ENCODE assay signal across 8 cellular contexts in the genomic region with DNA sequence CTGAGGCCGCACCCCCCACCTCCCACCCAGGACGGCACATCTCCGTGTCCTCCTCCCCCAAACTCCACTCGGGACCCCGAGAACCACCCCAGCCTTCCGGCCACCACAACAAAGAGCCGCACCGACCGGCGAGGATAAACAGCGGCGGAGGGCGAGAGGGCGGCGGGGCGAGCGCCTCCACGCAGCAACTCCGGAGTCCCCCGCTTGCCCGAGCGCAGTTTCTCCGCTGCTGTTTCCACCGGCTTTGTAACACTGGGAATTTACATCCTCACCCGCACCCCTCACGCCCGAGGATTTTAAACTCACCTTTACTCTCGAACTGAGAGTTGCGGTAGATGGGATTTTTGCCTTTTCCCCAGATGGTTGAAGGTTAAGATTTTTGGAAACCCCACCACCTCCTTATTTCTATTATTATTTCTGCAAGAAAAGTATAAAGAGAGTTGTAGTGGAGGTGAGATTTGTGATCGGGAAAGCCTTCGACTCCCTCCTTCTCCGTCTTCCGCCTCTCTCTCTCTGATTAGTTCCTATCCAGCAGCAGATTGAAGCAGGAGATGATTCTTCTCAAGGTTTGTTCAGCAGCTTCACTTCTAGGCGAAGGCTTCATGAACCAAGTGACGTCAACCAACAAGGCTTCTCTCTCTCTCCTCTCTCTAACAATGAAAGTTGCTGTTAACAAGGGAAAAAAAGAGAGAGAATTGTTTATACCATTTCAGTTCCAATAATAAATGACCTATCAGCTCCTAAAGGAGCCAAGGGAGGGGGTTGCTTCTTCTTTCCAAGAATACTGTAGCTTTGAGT. TPM values are rescaled to one million over a fixed set of nuclear protein-coding genes. Genes with fewer than 3 reads are reported as not detected.
DNase-seq lines count a peak whose midpoint lies in the region; ATAC-seq and TF ChIP-seq lines count a peak whose summit lies in the region.

Gene BAZ2B, minus strand, starts transcription at position 613 of the 798 bp plus-strand sequence. CDS start 137,829 bp downstream, outside the sequence.

- no peaks in the 10 kb centered on the region for H3K9me3 ChIP-seq in CD4-positive, CD25-positive, alpha-beta regulatory T cell (ENCODE audit: control insufficient read depth in 2 of 2, low read length in 2 of 2)
- H3K9me3 ChIP-seq in mucosa of descending colon = no peaks in the 10 kb centered on the region

- no peaks in the 10 kb centered on the region for H3K36me3 Mint-ChIP-seq in CD4-positive, CD25-positive, alpha-beta regulatory T cell
- H3K36me3 Mint-ChIP-seq in activated T-helper 1 cell treated with anti-CD3 and anti-CD28 coated beads, Interleukin-12 subunit alpha, Interleukin-12 subunit beta, Interleukin-2, Interleukin-4 antibody, amounts not matched to agents 30 ng/mL and 10 ng/mL and 1 ng/mL, durations not matched to agents 14 hours and 24 hours and 36 hours (ENCODE audit: low read depth) = no peaks in the 10 kb centered on the region

- H3K4me1 ChIP-seq in CD4-positive, CD25-positive, alpha-beta regulatory T cell (ENCODE audit: control insufficient read depth, insufficient read depth, low read length, poor library complexity, severe bottlenecking) = peaks cover 20% of the 10 kb centered on the region
- peaks cover 19% of the 10 kb centered on the region for H3K4me1 ChIP-seq in mucosa of descending colon (ENCODE audit: low read depth)

- peak within 1 kb of the TSS; percentile 88 to 95 (median 92) for H3K4me3 Mint-ChIP-seq in CD4-positive, CD25-positive, alpha-beta regulatory T cell
- H3K4me3 Mint-ChIP-seq in activated T-helper 1 cell treated with anti-CD3 and anti-CD28 coated beads, Interleukin-12 subunit alpha, Interleukin-12 subunit beta, Interleukin-2, Interleukin-4 antibody, amounts not matched to agents 30 ng/mL and 10 ng/mL and 1 ng/mL, durations not matched to agents 14 hours and 24 hours and 36 hours = peak within 1 kb of the TSS; percentile 83

- H3K27ac ChIP-seq in CD4-positive, CD25-positive, alpha-beta regulatory T cell (ENCODE audit: insufficient read depth, low read length, poor library complexity, severe bottlenecking) = peak within 1 kb of the TSS; percentile 23
- peak within 1 kb of the TSS; percentile 97 for H3K27ac ChIP-seq in substantia nigra (ENCODE audit: low read depth, low read length, poor library complexity, severe bottlenecking)

- H3K27me3 Mint-ChIP-seq in CD4-positive, CD25-positive, alpha-beta regulatory T cell = peaks cover 32% of the 10 kb centered on the region
- H3K27me3 Mint-ChIP-seq in activated T-helper 1 cell treated with anti-CD3 and anti-CD28 coated beads, Interleukin-12 subunit alpha, Interleukin-12 subunit beta, Interleukin-2, Interleukin-4 antibody, amounts not matched to agents 30 ng/mL and 10 ng/mL and 1 ng/mL, durations not matched to agents 14 hours and 24 hours and 36 hours (ENCODE audit: insufficient read depth) = peaks cover 32% of the 10 kb centered on the region

- no peak for TF ChIP-seq CTCF in mucosa of descending colon (IDR thresholded peaks at IDR 0.05)

- intact Hi-C loops in activated T-helper 1 cell treated with anti-CD3 and anti-CD28 coated beads, Interleukin-12 subunit alpha, Interleukin-12 subunit beta, Interleukin-2, Interleukin-4 antibody, amounts not matched to agents 30 ng/mL and 10 ng/mL and 1 ng/mL, durations not matched to agents 14 hours and 24 hours and 36 hours (cut with micrococcal nuclease) = loop anchor here (1.0 to 10.0 kb wide), 4 partner anchors 96 to 329 kb away; partner anchors contain the start of genes MARCHF7 and WDSUB1
- intact Hi-C loops in mucosa of descending colon (cut with DNase I, micrococcal nuclease) = loop anchor here in 1 of 2 donors (10.0 kb wide), 1 partner anchor 99 kb away; the partner anchor contains the start of gene MARCHF7

- peaks cover 11% of the 10 kb centered on the region for H3K27me3 ChIP-seq in CD4-positive, CD25-positive, alpha-beta regulatory T cell (ENCODE audit: control insufficient read depth, insufficient read depth, low read length)

- H3K4me1 Mint-ChIP-seq in CD4-positive, CD25-positive, alpha-beta regulatory T cell = peaks cover 5 to 14% (median 8%) of the 10 kb centered on the region in 4 donors
- peaks cover 18% of the 10 kb centered on the region for H3K4me1 Mint-ChIP-seq in activated T-helper 1 cell treated with anti-CD3 and anti-CD28 coated beads, Interleukin-12 subunit alpha, Interleukin-12 subunit beta, Interleukin-2, Interleukin-4 antibody, amounts not matched to agents 30 ng/mL and 10 ng/mL and 1 ng/mL, durations not matched to agents 14 hours and 24 hours and 36 hours (ENCODE audit: low read depth)

- ATAC-seq in CD4-positive, CD25-positive, alpha-beta regulatory T cell (ENCODE audit: low read depth in 2 of 2) = peak; percentile 40 to 48
- ATAC-seq in GM19025 (IDR thresholded peaks at IDR 0.05; ENCODE audit: low read depth, unreplicated experiment) (peak; percentile 49), HG03139 (IDR thresholded peaks at IDR 0.05; ENCODE audit: unreplicated experiment) (peak; percentile 44), mucosa of descending colon (peak; percentile 65)

- peak in 2 of 3 donors; percentile 12 to 27 for DNase-seq in CD4-positive, CD25-positive, alpha-beta regulatory T cell
- DNase-seq in NCI-H526 (lab: John Stamatoyannopoulos, UW) = peak; percentile 66 to 87
- no peak for DNase-seq in activated T-helper 1 cell treated with anti-CD3 and anti-CD28 coated beads, Interleukin-12 subunit alpha, Interleukin-12 subunit beta, Interleukin-2, Interleukin-4 antibody, amounts not matched to agents 30 ng/mL and 10 ng/mL and 1 ng/mL, durations not matched to agents 14 hours and 24 hours and 36 hours (ENCODE audit: low spot score)
- peak; percentile 72 for DNase-seq in fibroblast of gingiva (ENCODE audit: low read depth)
- peak; percentile 61 to 75 (median 69) for DNase-seq in mucosa of descending colon
- DNase-seq in substantia nigra (lab: John Stamatoyannopoulos, UW) = peak in 39 of 49 donors; percentile 4 to 86 (median 63)

- H3K27ac Mint-ChIP-seq in CD4-positive, CD25-positive, alpha-beta regulatory T cell = peak within 1 kb of the TSS; percentile 52 to 78 (median 74)
- H3K27ac Mint-ChIP-seq in activated T-helper 1 cell treated with anti-CD3 and anti-CD28 coated beads, Interleukin-12 subunit alpha, Interleukin-12 subunit beta, Interleukin-2, Interleukin-4 antibody, amounts not matched to agents 30 ng/mL and 10 ng/mL and 1 ng/mL, durations not matched to agents 14 hours and 24 hours and 36 hours = peak within 1 kb of the TSS; percentile 51

- H3K4me3 ChIP-seq in CD4-positive, CD25-positive, alpha-beta regulatory T cell (ENCODE audit: low read depth, low read length) = peak within 1 kb of the TSS; percentile 69
- peak within 1 kb of the TSS; percentile 54 for H3K4me3 ChIP-seq in mucosa of descending colon

- peaks cover 0 to 2% (median 0%) of the 10 kb centered on the region in 7 donors for H3K9me3 Mint-ChIP-seq in CD4-positive, CD25-positive, alpha-beta regulatory T cell
- no peaks in the 10 kb centered on the region for H3K9me3 Mint-ChIP-seq in activated T-helper 1 cell treated with anti-CD3 and anti-CD28 coated beads, Interleukin-12 subunit alpha, Interleukin-12 subunit beta, Interleukin-2, Interleukin-4 antibody, amounts not matched to agents 30 ng/mL and 10 ng/mL and 1 ng/mL, durations not matched to agents 14 hours and 24 hours and 36 hours

- no peaks in the 10 kb centered on the region for H3K36me3 ChIP-seq in CD4-positive, CD25-positive, alpha-beta regulatory T cell (ENCODE audit: control insufficient read depth, insufficient read depth, low read length)
- H3K36me3 ChIP-seq in mucosa of descending colon (ENCODE audit: low read depth) = no peaks in the 10 kb centered on the region

RNA-seq across cellular contexts. Expression of gene BAZ2B, which starts in this region (rescaled TPM):
- 39.6 TPM for total RNA-seq in CD4-positive, CD25-positive, alpha-beta regulatory T cell
- polyA plus RNA-seq in CD4-positive, CD25-positive, alpha-beta regulatory T cell = 10 to 100 TPM in 1 of 4 donors, 1 to 10 TPM in 3; 7.8 to 15.6 (median 9.4) TPM
- total RNA-seq in activated T-helper 1 cell treated with anti-CD3 and anti-CD28 coated beads, Interleukin-12 subunit alpha, Interleukin-12 subunit beta, Interleukin-2, Interleukin-4 antibody, amounts not matched to agents 30 ng/mL and 10 ng/mL and 1 ng/mL, durations not matched to agents 14 hours and 24 hours and 36 hours = 3.2 and 3.9 TPM in 2 replicates
- 10 to 100 TPM; 58.9 to 98.1 (median 72.5) TPM for total RNA-seq in mucosa of descending colon
